In genomic region chr19:43983912-43984686, GRCh38 we compare ENCODE assay signal across 1 cellular context.
TF ChIP-seq lines count a peak whose summit lies in the region.

Gene ZNF155 (plus strand): TSS chr19:43984188. CDS start chr19:43988544, 4,356 bp downstream.

TF ChIP-seq in GM12878, 131 proteins besides CTCF, POLR2A, EP300 and RAD21 (continued from another document):
- TF ChIP-seq ZNF687 (IDR thresholded peaks at IDR 0.05) (peak; percentile 36; the same call in 1 of the 2 replicates), GABPA (IDR thresholded peaks at IDR 0.05; ENCODE audit: low read depth) (peak; percentile 86), ZBTB4 (CRISPR knock-in tag; IDR thresholded peaks at IDR 0.05) (no peak), CHD2 (IDR thresholded peaks at IDR 0.05; ENCODE audit: borderline replicate concordance, low read depth, low read length) (peak; percentile 83; the same call in 1 of the 2 replicates), BCL11A (IDR thresholded peaks at IDR 0.05; ENCODE audit: low read depth, low read length) (0 out of 2 replicates have a peak, but pooled peaks have one; percentile 3), NR2C1 (IDR thresholded peaks at IDR 0.05) (peak; percentile 63; the same call in 1 of the 2 replicates), ETV6 (conservative IDR thresholded peaks at IDR 0.05 in 1 of 2, IDR thresholded peaks at IDR 0.05 in 1 of 2; ENCODE audit: borderline replicate concordance in 1 of 2, low read depth in 1 of 2) (no peak), PAX8 (IDR thresholded peaks at IDR 0.05) (no peak), MLLT1 (IDR thresholded peaks at IDR 0.05) (peak; percentile 21; the same call in 1 of the 2 replicates), IKZF2 (IDR thresholded peaks at IDR 0.05) (peak in 1 of 2 experiments; percentile 67; a peak in 3 of 4 replicates), CBFB (IDR thresholded peaks at IDR 0.05; ENCODE audit: low read depth) (peak; percentile 34; the same call in 1 of the 2 replicates)
